In the genomic region with DNA sequence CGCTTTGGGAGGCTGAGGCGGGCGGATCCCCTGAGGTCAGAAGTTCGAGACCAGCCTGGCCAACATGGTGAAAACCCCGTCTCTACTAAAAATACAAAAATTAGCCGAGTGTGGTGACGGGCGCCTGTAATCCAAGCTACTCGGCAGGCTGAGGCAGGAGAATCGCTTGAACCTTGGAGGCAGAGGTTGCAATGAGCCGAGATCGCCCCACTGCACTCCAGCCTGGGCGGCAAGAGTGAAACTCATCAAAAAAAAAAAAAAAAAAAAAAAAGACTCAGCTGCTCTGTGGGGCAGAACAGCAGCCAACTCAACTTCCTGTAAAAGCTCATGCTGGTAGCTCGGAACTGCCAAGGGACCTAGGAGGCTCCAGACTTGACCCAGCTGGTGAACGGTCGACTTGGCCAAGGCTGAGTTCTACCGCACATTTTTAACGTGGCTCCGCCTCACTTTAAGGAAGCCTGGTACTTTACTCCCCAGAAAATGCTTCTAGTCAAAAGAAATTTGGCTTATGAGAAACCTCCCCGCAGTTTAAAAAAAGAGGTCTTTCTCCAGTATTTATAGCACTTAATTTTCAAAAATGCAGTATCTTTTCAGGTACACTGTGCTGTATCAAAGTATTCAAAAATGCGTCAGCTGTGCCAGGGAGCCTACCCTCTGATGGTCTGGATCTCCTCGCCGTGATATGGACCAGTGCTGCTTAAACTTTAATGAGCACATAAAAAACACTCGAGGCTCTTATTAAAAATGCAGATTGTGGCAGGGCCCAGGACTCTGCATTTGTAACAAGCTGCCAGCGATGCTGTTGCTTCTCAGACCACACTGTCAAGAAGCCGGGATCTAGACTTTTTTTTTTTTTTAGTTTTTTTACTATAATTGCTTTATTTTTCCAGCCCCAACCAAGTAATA, we compare ENCODE assay signal across 8 cellular contexts. TPM values are rescaled to one million over a fixed set of nuclear protein-coding genes. Genes with fewer than 3 reads are reported as not detected.
DNase-seq lines count a peak whose midpoint lies in the region; TF ChIP-seq lines count a peak whose summit lies in the region.

No MANE protein-coding gene starts in this region.

- peak overlapping the region; percentile 86 for H3K4me3 Mint-ChIP-seq in activated T-helper 1 cell treated with anti-CD3 and anti-CD28 coated beads, Interleukin-12 subunit alpha, Interleukin-12 subunit beta, Interleukin-2, Interleukin-4 antibody, amounts not matched to agents 30 ng/mL and 10 ng/mL and 1 ng/mL, durations not matched to agents 14 hours and 24 hours and 36 hours

- peaks cover 27% of the 10 kb centered on the region for H3K79me2 ChIP-seq in parathyroid adenoma

- H2AFZ ChIP-seq in parathyroid adenoma, result peak overlapping the region; percentile 95

- H3K9ac ChIP-seq in parathyroid adenoma, result no peak overlapping the region

- H3K4me1 ChIP-seq in parathyroid adenoma, result peaks cover 27% of the 10 kb centered on the region

- no peaks in the 10 kb centered on the region for H3K27me3 ChIP-seq in parathyroid adenoma (ENCODE audit: control insufficient read depth, insufficient read depth, low read length)

- DNase-seq in GM04503 (ENCODE audit: low read depth) (peak; percentile 59), globus pallidus (ENCODE audit: low spot score) (peak; percentile 51), T1000 (lab: John Stamatoyannopoulos, UW) (no peak), NCI-H748 (lab: John Stamatoyannopoulos, UW; ENCODE audit: unreplicated experiment) (no peak), NK-92 (lab: John Stamatoyannopoulos, UW; ENCODE audit: unreplicated experiment) (no peak)
- DNase-seq in Jurkat, Clone E6-1 (ENCODE audit: low read depth, low spot score), result no peak
- peak; percentile 25 for DNase-seq in activated T-helper 1 cell treated with anti-CD3 and anti-CD28 coated beads, Interleukin-12 subunit alpha, Interleukin-12 subunit beta, Interleukin-2, Interleukin-4 antibody, amounts not matched to agents 30 ng/mL and 10 ng/mL and 1 ng/mL, durations not matched to agents 14 hours and 24 hours and 36 hours (ENCODE audit: low spot score)

- H3K4me3 ChIP-seq in Jurkat, Clone E6-1 (ENCODE audit: low read length), result peak overlapping the region; percentile 76
- H3K4me3 ChIP-seq in parathyroid adenoma (ENCODE audit: low read depth, low read length), result peak overlapping the region; percentile 56

- H3K4me2 ChIP-seq in parathyroid adenoma (ENCODE audit: low read length), result peak overlapping the region; percentile 66

- peaks cover 8% of the 10 kb centered on the region for H3K36me3 Mint-ChIP-seq in activated T-helper 1 cell treated with anti-CD3 and anti-CD28 coated beads, Interleukin-12 subunit alpha, Interleukin-12 subunit beta, Interleukin-2, Interleukin-4 antibody, amounts not matched to agents 30 ng/mL and 10 ng/mL and 1 ng/mL, durations not matched to agents 14 hours and 24 hours and 36 hours (ENCODE audit: low read depth)

- H3K4me1 Mint-ChIP-seq in activated T-helper 1 cell treated with anti-CD3 and anti-CD28 coated beads, Interleukin-12 subunit alpha, Interleukin-12 subunit beta, Interleukin-2, Interleukin-4 antibody, amounts not matched to agents 30 ng/mL and 10 ng/mL and 1 ng/mL, durations not matched to agents 14 hours and 24 hours and 36 hours (ENCODE audit: low read depth), result peaks cover 45% of the 10 kb centered on the region

- intact Hi-C loops in activated T-helper 1 cell treated with anti-CD3 and anti-CD28 coated beads, Interleukin-12 subunit alpha, Interleukin-12 subunit beta, Interleukin-2, Interleukin-4 antibody, amounts not matched to agents 30 ng/mL and 10 ng/mL and 1 ng/mL, durations not matched to agents 14 hours and 24 hours and 36 hours (cut with micrococcal nuclease), result loop anchor here (1.0 to 5.0 kb wide), 11 partner anchors 16 to 663 kb away; a partner anchor contains a TSS

- H3K9me3 ChIP-seq in parathyroid adenoma (ENCODE audit: control insufficient read depth, low read length), result no peaks in the 10 kb centered on the region

- no peaks in the 10 kb centered on the region for H3K36me3 ChIP-seq in parathyroid adenoma (ENCODE audit: control insufficient read depth, insufficient read depth, low read length)

- H3K27ac ChIP-seq in parathyroid adenoma, result peak overlapping the region; percentile 88

- peaks cover 6% of the 10 kb centered on the region for H3K9me3 Mint-ChIP-seq in activated T-helper 1 cell treated with anti-CD3 and anti-CD28 coated beads, Interleukin-12 subunit alpha, Interleukin-12 subunit beta, Interleukin-2, Interleukin-4 antibody, amounts not matched to agents 30 ng/mL and 10 ng/mL and 1 ng/mL, durations not matched to agents 14 hours and 24 hours and 36 hours

- H3K27ac Mint-ChIP-seq in activated T-helper 1 cell treated with anti-CD3 and anti-CD28 coated beads, Interleukin-12 subunit alpha, Interleukin-12 subunit beta, Interleukin-2, Interleukin-4 antibody, amounts not matched to agents 30 ng/mL and 10 ng/mL and 1 ng/mL, durations not matched to agents 14 hours and 24 hours and 36 hours, result peak overlapping the region; percentile 86

- no peak for TF ChIP-seq CTCF in parathyroid adenoma (IDR thresholded peaks at IDR 0.05)

- no peaks in the 10 kb centered on the region for H3K27me3 Mint-ChIP-seq in activated T-helper 1 cell treated with anti-CD3 and anti-CD28 coated beads, Interleukin-12 subunit alpha, Interleukin-12 subunit beta, Interleukin-2, Interleukin-4 antibody, amounts not matched to agents 30 ng/mL and 10 ng/mL and 1 ng/mL, durations not matched to agents 14 hours and 24 hours and 36 hours (ENCODE audit: insufficient read depth)

RNA-seq across cellular contexts. Expression of a gene that starts 1.2 kb away (rescaled TPM):
- 92.3 TPM for polyA plus RNA-seq in Jurkat, Clone E6-1 (2012; ENCODE audit: insufficient read depth, insufficient read length)
- total RNA-seq in activated T-helper 1 cell treated with anti-CD3 and anti-CD28 coated beads, Interleukin-12 subunit alpha, Interleukin-12 subunit beta, Interleukin-2, Interleukin-4 antibody, amounts not matched to agents 30 ng/mL and 10 ng/mL and 1 ng/mL, durations not matched to agents 14 hours and 24 hours and 36 hours, result 116 TPM in 2 replicates

RNA-seq across cellular contexts. Expression of a gene that starts 16.2 kb away (rescaled TPM):
- 90.6 TPM for polyA plus RNA-seq in Jurkat, Clone E6-1 (2012; ENCODE audit: insufficient read depth, insufficient read length)
- total RNA-seq in activated T-helper 1 cell treated with anti-CD3 and anti-CD28 coated beads, Interleukin-12 subunit alpha, Interleukin-12 subunit beta, Interleukin-2, Interleukin-4 antibody, amounts not matched to agents 30 ng/mL and 10 ng/mL and 1 ng/mL, durations not matched to agents 14 hours and 24 hours and 36 hours, result 95.6 and 100 TPM in 2 replicates

RNA-seq across cellular contexts. Expression of a gene that starts 16.4 kb away (rescaled TPM):
- 507 TPM for polyA plus RNA-seq in Jurkat, Clone E6-1 (2012; ENCODE audit: insufficient read depth, insufficient read length)
- 185 and 195 TPM in 2 replicates for total RNA-seq in activated T-helper 1 cell treated with anti-CD3 and anti-CD28 coated beads, Interleukin-12 subunit alpha, Interleukin-12 subunit beta, Interleukin-2, Interleukin-4 antibody, amounts not matched to agents 30 ng/mL and 10 ng/mL and 1 ng/mL, durations not matched to agents 14 hours and 24 hours and 36 hours

RNA-seq across cellular contexts. Expression of a gene that starts 29.8 kb away (rescaled TPM):
- not detected for polyA plus RNA-seq in Jurkat, Clone E6-1 (2012; ENCODE audit: insufficient read depth, insufficient read length)
- not detected in 2 replicates for total RNA-seq in activated T-helper 1 cell treated with anti-CD3 and anti-CD28 coated beads, Interleukin-12 subunit alpha, Interleukin-12 subunit beta, Interleukin-2, Interleukin-4 antibody, amounts not matched to agents 30 ng/mL and 10 ng/mL and 1 ng/mL, durations not matched to agents 14 hours and 24 hours and 36 hours

RNA-seq across cellular contexts. Expression of a gene that starts 38.1 kb away (rescaled TPM):
- not detected for polyA plus RNA-seq in Jurkat, Clone E6-1 (2012; ENCODE audit: insufficient read depth, insufficient read length)
- total RNA-seq in activated T-helper 1 cell treated with anti-CD3 and anti-CD28 coated beads, Interleukin-12 subunit alpha, Interleukin-12 subunit beta, Interleukin-2, Interleukin-4 antibody, amounts not matched to agents 30 ng/mL and 10 ng/mL and 1 ng/mL, durations not matched to agents 14 hours and 24 hours and 36 hours, result not detected in 2 replicates

Comparison
In these comparisons a context has a peak if more than half of its experiments do, and no peak if none do; other contexts are left out.
1. DNase-seq: peak in GM04503 (single experiment), activated T-helper 1 cell treated with anti-CD3 and anti-CD28 coated beads, Interleukin-12 subunit alpha, Interleukin-12 subunit beta, Interleukin-2, Interleukin-4 antibody, amounts not matched to agents 30 ng/mL and 10 ng/mL and 1 ng/mL, durations not matched to agents 14 hours and 24 hours and 36 hours (single experiment) and globus pallidus (single experiment); none in Jurkat, Clone E6-1 (single experiment), T1000 (single experiment), NCI-H748 (single experiment) and NK-92 (single experiment).